In genomic region chr21:29181799-29182470, GRCh38 we compare ENCODE assay signal across 1 cellular context.
TF ChIP-seq lines count a peak whose summit lies in the region.

No MANE protein-coding gene starts in this region.

TF ChIP-seq in GM23338, 12 proteins besides CTCF, POLR2A, EP300 and RAD21 (continued from another document):
- TF ChIP-seq ZNF462 (CRISPR knock-in tag; IDR thresholded peaks at IDR 0.05), result no peak
- TF ChIP-seq CREB1 (CRISPR knock-in tag; IDR thresholded peaks at IDR 0.05; ENCODE audit: low read depth), result no peak
- TF ChIP-seq EZH2 (IDR thresholded peaks at IDR 0.05; ENCODE audit: low read depth, unreplicated experiment), result no peak
- no peak for TF ChIP-seq STAT1 (IDR thresholded peaks at IDR 0.05; ENCODE audit: unreplicated experiment)
